ENCODE assay signal across 8 cellular contexts in the genomic region with DNA sequence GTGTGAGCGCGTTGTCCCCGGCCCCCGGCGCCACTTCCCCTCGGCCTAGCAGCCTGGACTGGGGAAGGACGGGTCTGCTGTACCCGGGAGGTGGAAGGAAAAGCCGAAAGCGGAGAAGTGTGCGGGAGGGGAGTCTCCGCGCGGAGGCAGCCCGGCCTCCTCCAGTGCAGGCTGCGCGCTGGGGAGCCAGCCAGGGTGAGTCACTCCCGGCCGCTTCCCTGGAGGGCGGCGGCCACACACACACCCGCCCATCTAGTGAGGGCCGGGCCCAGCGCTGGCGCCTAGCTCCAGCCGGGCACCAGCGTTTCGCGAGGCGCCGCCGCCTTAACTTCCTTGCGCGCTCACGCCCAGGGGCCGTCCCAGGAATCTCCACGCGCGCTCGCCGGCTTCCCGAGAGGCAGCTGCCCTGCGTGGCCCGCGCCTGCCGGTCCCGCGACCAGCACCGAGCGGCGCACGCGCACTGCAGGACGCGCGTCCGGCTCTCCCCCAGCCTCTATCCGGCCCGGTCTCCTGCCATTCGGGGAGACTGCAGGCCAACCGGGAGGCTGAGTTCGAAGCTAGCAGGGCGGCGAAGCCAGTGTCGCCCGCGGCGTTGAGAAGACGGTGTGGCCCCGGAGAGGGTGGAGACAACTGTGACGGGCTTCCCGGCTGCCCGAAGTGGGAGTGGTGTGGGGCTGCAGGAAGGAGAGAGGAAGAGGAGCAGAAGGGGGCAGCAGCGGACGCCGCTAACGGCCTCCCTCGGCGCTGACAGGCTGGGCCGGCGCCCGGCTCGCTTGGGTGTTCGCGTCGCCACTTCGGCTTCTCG. TPM values are rescaled to one million over a fixed set of nuclear protein-coding genes. Genes with fewer than 3 reads are reported as not detected.
A peak's percentile ranks its signal among the peaks of the same experiment; 100 is the strongest.
DNase-seq lines count a peak whose midpoint lies in the region; ATAC-seq and TF ChIP-seq lines count a peak whose summit lies in the region.

TSS of gene JAK2 (plus strand) at position 702 of the 805 bp plus-strand sequence. CDS start 36,716 bp downstream, outside the sequence.

- ATAC-seq in GM18873 (IDR thresholded peaks at IDR 0.05; ENCODE audit: low FRiP score, unreplicated experiment) (peak; percentile 72), HG03159 (IDR thresholded peaks at IDR 0.05; ENCODE audit: unreplicated experiment) (peak; percentile 62), left colon (peak; percentile 87)

- no peaks in the 10 kb centered on the region for H3K27me3 Mint-ChIP-seq in chondrocyte (ENCODE audit: low read depth)

- no peaks in the 10 kb centered on the region for H3K36me3 Mint-ChIP-seq in chondrocyte (ENCODE audit: low read depth)

- H3K4me1 Mint-ChIP-seq in chondrocyte (ENCODE audit: low read depth) = peaks cover 31% of the 10 kb centered on the region

- no peaks in the 10 kb centered on the region for H3K9me3 Mint-ChIP-seq in chondrocyte (ENCODE audit: low read depth)

- intact Hi-C loops in left colon (cut with DNase I, micrococcal nuclease) = loop anchor here in 1 of 2 donors (5.0 to 10.0 kb wide), 2 partner anchors 222 to 320 kb away; partner anchors contain the start of genes PLPP6 and SPATA6L

- DNase-seq in AG09319 (ENCODE audit: extremely low read depth, low read depth) = peak; percentile 83
- DNase-seq in NCI-H345 treated with DMSO at 0.1 percent for 48 hours (lab: John Stamatoyannopoulos, UW; ENCODE audit: unreplicated experiment) = peak; percentile 71
- DNase-seq in activated CD4-positive, alpha-beta T cell treated with anti-CD3 and anti-CD28 coated beads for 1 hour = peak; percentile 69
- DNase-seq in chondrocyte (ENCODE audit: low spot score) = peak; percentile 97
- peak; percentile 91 to 94 for DNase-seq in left colon
- DNase-seq in stimulated activated CD4-positive, alpha-beta T cell treated with anti-CD3 and anti-CD28 coated beads, Interleukin-1b, Interleukin-23, amount 100 ng/mL, for 48 hours = peak; percentile 87

- peak within 1 kb of the TSS; percentile 76 for H3K4me3 Mint-ChIP-seq in chondrocyte (ENCODE audit: unreplicated experiment)

- H3K27ac Mint-ChIP-seq in chondrocyte (ENCODE audit: unreplicated experiment) = peak within 1 kb of the TSS; percentile 98

- TF ChIP-seq CTCF in AG09319 (IDR thresholded peaks at IDR 0.05; ENCODE audit: low read depth, low read length) (peak; percentile 52), chondrocyte (IDR thresholded peaks at IDR 0.05) (peak; percentile 76)

RNA-seq across cellular contexts. Expression of gene JAK2, which starts in this region (rescaled TPM):
- total RNA-seq in chondrocyte (15.8 to 17.5 TPM (median 16.6 TPM) in 3 replicates), left colon (10 to 100 TPM; 17.2 to 18.9 TPM)

Comparison
In these comparisons a context has a peak if more than half of its experiments do, and no peak if none do; other contexts are left out.
1. Peak in every context shown above with its lines: DNase-seq and ATAC-seq.